In genomic region chr16:634051-634670, GRCh38 we compare ENCODE assay signal across 14 cellular contexts. TPM values are rescaled to one million over a fixed set of nuclear protein-coding genes. Genes with fewer than 3 reads are reported as not detected.
DNase-seq lines count a peak whose midpoint lies in the region; ATAC-seq and TF ChIP-seq lines count a peak whose summit lies in the region.
"Had no signal": no experiment of that assay in that cellular context is flagged by ENCODE, and none has a peak within 500 bp of the region (broad histone marks: within the 10 kb centered on the region; RNA-seq: fewer than 3 reads in every experiment).

No MANE protein-coding gene starts in this region.

- no peak overlapping the region for H3K27ac Mint-ChIP-seq in stimulated activated naive CD8-positive, alpha-beta T cell treated with anti-CD3 and anti-CD28 coated beads, Interleukin-15, Interleukin-2, amounts not matched to agents 100 ng/mL and 50 ng/mL, for 24 hours
- no peak overlapping the region for H3K27ac Mint-ChIP-seq in activated CD8-positive, alpha-beta T cell treated with anti-CD3 and anti-CD28 coated beads for 36 hours
- no peak overlapping the region for H3K27ac Mint-ChIP-seq in immature natural killer cell

- CTCF ChIA-PET in activated CD8-positive, alpha-beta T cell treated with anti-CD3 and anti-CD28 coated beads for 36 hours (lab: Charles Lee), result interaction anchor here (1.1 kb wide), 1 partner anchor 10 kb away, joined by 3 read pairs; no protein-coding TSS in a partner anchor

- no peak for DNase-seq in stimulated activated naive CD8-positive, alpha-beta T cell treated with anti-CD3 and anti-CD28 coated beads, Interleukin-15, Interleukin-2, amounts not matched to agents 100 U/mL and 50 U/mL, for 24 hours
- DNase-seq in activated CD8-positive, alpha-beta T cell treated with anti-CD3 and anti-CD28 coated beads for 36 hours, result no peak
- no peak for DNase-seq in immature natural killer cell
- no peak for DNase-seq in NCI-H1436 (lab: John Stamatoyannopoulos, UW)
- DNase-seq in pons (ENCODE audit: low spot score), result no peak
- no peak for DNase-seq in left colon
- no peak for DNase-seq in NCI-H2107 (lab: John Stamatoyannopoulos, UW)
- DNase-seq: activated CD4-positive, alpha-beta T cell treated with anti-CD3 and anti-CD28 coated beads, Interleukin-2, amount 50 U/mL, for 4 hours; activated naive CD4-positive, alpha-beta T cell; DMS53; lower lobe of right lung; NCI-H187 treated with DMSO at 0.1 percent for 48 hours; NCI-H526 treated with DMSO at 0.1 percent for 48 hours had no signal

- POLR2A ChIA-PET in activated CD8-positive, alpha-beta T cell treated with anti-CD3 and anti-CD28 coated beads for 36 hours (lab: Charles Lee), result interaction anchor here (0.9 to 1.2 kb wide), 2 partner anchors 9 to 51 kb away, joined by 3 read pairs; no protein-coding TSS in a partner anchor

- no peaks in the 10 kb centered on the region for H3K27me3 Mint-ChIP-seq in stimulated activated naive CD8-positive, alpha-beta T cell treated with anti-CD3 and anti-CD28 coated beads, Interleukin-15, Interleukin-2, amounts not matched to agents 100 ng/mL and 50 ng/mL, for 24 hours
- no peaks in the 10 kb centered on the region for H3K27me3 Mint-ChIP-seq in activated CD8-positive, alpha-beta T cell treated with anti-CD3 and anti-CD28 coated beads for 36 hours
- peaks cover 8 to 10% (median 9%) of the 10 kb centered on the region in 3 donors for H3K27me3 Mint-ChIP-seq in immature natural killer cell (ENCODE audit: low read depth in 3 of 3)

- H3K36me3 Mint-ChIP-seq in stimulated activated naive CD8-positive, alpha-beta T cell treated with anti-CD3 and anti-CD28 coated beads, Interleukin-15, Interleukin-2, amounts not matched to agents 100 ng/mL and 50 ng/mL, for 24 hours (ENCODE audit: low read depth), result peaks cover 3% of the 10 kb centered on the region
- peaks cover 3% of the 10 kb centered on the region for H3K36me3 Mint-ChIP-seq in activated CD8-positive, alpha-beta T cell treated with anti-CD3 and anti-CD28 coated beads for 36 hours (ENCODE audit: low read depth)
- H3K36me3 Mint-ChIP-seq in immature natural killer cell, result no peaks in the 10 kb centered on the region

- H3K4me3 Mint-ChIP-seq in stimulated activated naive CD8-positive, alpha-beta T cell treated with anti-CD3 and anti-CD28 coated beads, Interleukin-15, Interleukin-2, amounts not matched to agents 100 ng/mL and 50 ng/mL, for 24 hours, result peak overlapping the region; percentile 58
- H3K4me3 Mint-ChIP-seq in activated CD8-positive, alpha-beta T cell treated with anti-CD3 and anti-CD28 coated beads for 36 hours, result peak overlapping the region; percentile 89
- H3K4me3 Mint-ChIP-seq in immature natural killer cell, result peak overlapping the region in 4 of 5 donors; percentile 14 to 64 (median 46)

- peaks cover 10% of the 10 kb centered on the region for H3K4me1 Mint-ChIP-seq in stimulated activated naive CD8-positive, alpha-beta T cell treated with anti-CD3 and anti-CD28 coated beads, Interleukin-15, Interleukin-2, amounts not matched to agents 100 ng/mL and 50 ng/mL, for 24 hours (ENCODE audit: low read depth)
- peaks cover 11% of the 10 kb centered on the region for H3K4me1 Mint-ChIP-seq in activated CD8-positive, alpha-beta T cell treated with anti-CD3 and anti-CD28 coated beads for 36 hours (ENCODE audit: low read depth)
- H3K4me1 Mint-ChIP-seq in immature natural killer cell, result peaks cover 0 to 9% of the 10 kb centered on the region in 2 donors

- no peak for TF ChIP-seq CTCF in activated CD8-positive, alpha-beta T cell treated with anti-CD3 and anti-CD28 coated beads for 36 hours (IDR thresholded peaks at IDR 0.05)

- intact Hi-C loops in activated CD8-positive, alpha-beta T cell treated with anti-CD3 and anti-CD28 coated beads for 36 hours (cut with micrococcal nuclease), result no loop called here
- intact Hi-C loops in left colon (cut with DNase I, micrococcal nuclease), result no loop called here

- no peaks in the 10 kb centered on the region for H3K9me3 Mint-ChIP-seq in stimulated activated naive CD8-positive, alpha-beta T cell treated with anti-CD3 and anti-CD28 coated beads, Interleukin-15, Interleukin-2, amounts not matched to agents 100 ng/mL and 50 ng/mL, for 24 hours
- H3K9me3 Mint-ChIP-seq in activated CD8-positive, alpha-beta T cell treated with anti-CD3 and anti-CD28 coated beads for 36 hours, result no peaks in the 10 kb centered on the region
- peaks cover 0 to 2% (median 0%) of the 10 kb centered on the region in 6 donors for H3K9me3 Mint-ChIP-seq in immature natural killer cell

- ATAC-seq in stimulated activated naive CD8-positive, alpha-beta T cell treated with anti-CD3 and anti-CD28 coated beads, Interleukin-15, Interleukin-2, amounts not matched to agents 100 U/mL and 50 U/mL, for 24 hours, result no peak
- no peak for ATAC-seq in activated CD8-positive, alpha-beta T cell treated with anti-CD3 and anti-CD28 coated beads for 36 hours
- no peak for ATAC-seq in left colon
- ATAC-seq: lower lobe of right lung had no signal

RNA-seq across cellular contexts. Expression of gene METTL26, which starts 1.9 kb away (rescaled TPM):
- total RNA-seq in activated CD8-positive, alpha-beta T cell treated with anti-CD3 and anti-CD28 coated beads for 36 hours, result 100 to 1,000 TPM; 119 to 133 TPM
- 100 to 1,000 TPM in 1 of 3 donors, 10 to 100 TPM in 2; 89.3 to 128 (median 93.9) TPM for polyA plus RNA-seq in immature natural killer cell
- total RNA-seq in left colon, result 10 to 100 TPM; 42.0 to 52.0 TPM

RNA-seq across cellular contexts. Expression of gene WFIKKN1, which starts 3.4 kb away (rescaled TPM):
- under 1 TPM in 1 of 2 experiments, not detected in 1; 0.25 TPM for total RNA-seq in activated CD8-positive, alpha-beta T cell treated with anti-CD3 and anti-CD28 coated beads for 36 hours
- under 1 TPM in 2 of 3 donors, not detected in 1; 0.17 to 0.19 TPM for polyA plus RNA-seq in immature natural killer cell
- 1 to 10 TPM in 1 of 2 donors, under 1 TPM in 1; 0.64 to 3.6 TPM for total RNA-seq in left colon

RNA-seq across cellular contexts. Expression of gene MCRIP2, which starts 7.5 kb away (rescaled TPM):
- 10 to 100 TPM; 60.7 to 62.7 TPM for total RNA-seq in activated CD8-positive, alpha-beta T cell treated with anti-CD3 and anti-CD28 coated beads for 36 hours
- polyA plus RNA-seq in immature natural killer cell, result 10 to 100 TPM; 16.8 to 36.3 (median 22.8) TPM
- total RNA-seq in left colon, result 100 to 1,000 TPM in 1 of 2 donors, 10 to 100 TPM in 1; 98.5 to 161 TPM

RNA-seq across cellular contexts. Expression of gene WDR90, which starts 15.0 kb away (rescaled TPM):
- total RNA-seq in activated CD8-positive, alpha-beta T cell treated with anti-CD3 and anti-CD28 coated beads for 36 hours, result 10 to 100 TPM; 89.6 to 90.7 TPM
- polyA plus RNA-seq in immature natural killer cell, result 1 to 10 TPM in 2 of 3 donors, not detected in 1; 1.2 to 2.4 TPM
- 10 to 100 TPM; 28.3 to 57.6 TPM for total RNA-seq in left colon

RNA-seq across cellular contexts. Expression of gene RHOT2, which starts 33.8 kb away (rescaled TPM):
- 100 to 1,000 TPM; 110 TPM for total RNA-seq in activated CD8-positive, alpha-beta T cell treated with anti-CD3 and anti-CD28 coated beads for 36 hours
- polyA plus RNA-seq in immature natural killer cell, result 10 to 100 TPM; 36.8 to 53.3 (median 43.0) TPM
- 100 to 1,000 TPM; 118 to 158 TPM for total RNA-seq in left colon
